In genomic region chr19:6718741-6719539, GRCh38 we compare ENCODE assay signal across 9 cellular contexts. TPM values are rescaled to one million over a fixed set of nuclear protein-coding genes. Genes with fewer than 3 reads are reported as not detected.
DNase-seq lines count a peak whose midpoint lies in the region; ATAC-seq and TF ChIP-seq lines count a peak whose summit lies in the region.
"Had no signal": no experiment of that assay in that cellular context is flagged by ENCODE, and none has a peak within 500 bp of the region (broad histone marks: within the 10 kb centered on the region; RNA-seq: fewer than 3 reads in every experiment).

No MANE protein-coding gene starts in this region.

- H3K4me3 ChIP-seq in breast epithelium (peak overlapping the region; percentile 34 to 51 (median 35)), mucosa of descending colon (no peak overlapping the region)
- H3K4me3 ChIP-seq: thoracic aorta had no signal

- TF ChIP-seq CTCF in breast epithelium (IDR thresholded peaks at IDR 0.05) (no peak), mucosa of descending colon (IDR thresholded peaks at IDR 0.05) (no peak)

- ATAC-seq in mucosa of descending colon (peak; percentile 44), HG03097 (IDR thresholded peaks at IDR 0.05; ENCODE audit: low FRiP score, unreplicated experiment) (no peak), HG03135 (IDR thresholded peaks at IDR 0.05; ENCODE audit: unreplicated experiment) (no peak), HG02798 (IDR thresholded peaks at IDR 0.05; ENCODE audit: poor library complexity, unreplicated experiment) (no peak), GM21423 (IDR thresholded peaks at IDR 0.05; ENCODE audit: unreplicated experiment) (no peak)

- no peak for TF ChIP-seq POLR2A in breast epithelium (IDR thresholded peaks at IDR 0.05)

- H3K9me3 ChIP-seq in breast epithelium = no peaks in the 10 kb centered on the region
- no peaks in the 10 kb centered on the region for H3K9me3 ChIP-seq in mucosa of descending colon
- H3K9me3 ChIP-seq: thoracic aorta had no signal

- intact Hi-C loops in breast epithelium (cut with DNase I; ENCODE audit: low total_unique reads) = no loop called here
- intact Hi-C loops in mucosa of descending colon (cut with DNase I, micrococcal nuclease) = no loop called here

- DNase-seq in CMK (ENCODE audit: low read depth) = peak; percentile 75
- DNase-seq in M059J (ENCODE audit: low read depth) = peak; percentile 41
- no peak for DNase-seq in breast epithelium (ENCODE audit: low spot score in 2 of 2)
- DNase-seq in mucosa of descending colon = peak in 1 of 3 donors; percentile 66

- no peaks in the 10 kb centered on the region for H3K4me1 ChIP-seq in breast epithelium
- H3K4me1 ChIP-seq in mucosa of descending colon (ENCODE audit: low read depth) = no peaks in the 10 kb centered on the region

- no peaks in the 10 kb centered on the region for H3K36me3 ChIP-seq in breast epithelium
- no peaks in the 10 kb centered on the region for H3K36me3 ChIP-seq in mucosa of descending colon (ENCODE audit: low read depth)
- H3K36me3 ChIP-seq: thoracic aorta had no signal

- peak overlapping the region in 1 of 2 donors; percentile 56 for H3K27ac ChIP-seq in breast epithelium
- H3K27ac ChIP-seq: thoracic aorta had no signal

- H3K27me3 ChIP-seq in breast epithelium = no peaks in the 10 kb centered on the region

RNA-seq across cellular contexts. Expression of gene C3, which starts 1.5 kb away (rescaled TPM):
- 4.0 and 5.2 TPM in 2 replicates for total RNA-seq in M059J (2014; rRNA removed; shearing (Covaris generic))
- total RNA-seq in breast epithelium (1,000 to 10,000 TPM in 2 of 3 donors, 100 to 1,000 TPM in 1; 856 to 1,298 (median 1,115) TPM), mucosa of descending colon (100 to 1,000 TPM in 2 of 3 donors, 10 to 100 TPM in 1; 42.2 to 473 (median 261) TPM)

RNA-seq across cellular contexts. Expression of gene GPR108, which starts 18.4 kb away (rescaled TPM):
- total RNA-seq in M059J (2014; rRNA removed; shearing (Covaris generic)) = 45.9 and 54.7 TPM in 2 replicates
- total RNA-seq in breast epithelium (10 to 100 TPM; 62.9 to 98.1 (median 78.0) TPM), mucosa of descending colon (100 to 1,000 TPM in 1 of 3 donors, 10 to 100 TPM in 2; 74.8 to 115 (median 89.2) TPM)

RNA-seq across cellular contexts. Expression of gene TRIP10, which starts 20.5 kb away (rescaled TPM):
- 21.5 and 34.3 TPM in 2 replicates for total RNA-seq in M059J (2014; rRNA removed; shearing (Covaris generic))
- 10 to 100 TPM; 56.9 to 98.1 (median 87.5) TPM for total RNA-seq in breast epithelium
- total RNA-seq in mucosa of descending colon = 100 to 1,000 TPM in 1 of 3 donors, 10 to 100 TPM in 2; 72.8 to 121 (median 79.5) TPM

RNA-seq across cellular contexts. Expression of gene SH2D3A, which starts 48.3 kb away (rescaled TPM):
- not detected in 2 replicates for total RNA-seq in M059J (2014; rRNA removed; shearing (Covaris generic))
- total RNA-seq in breast epithelium (10 to 100 TPM in 2 of 3 donors, under 1 TPM in 1; 0.96 to 38.2 (median 18.4) TPM), mucosa of descending colon (10 to 100 TPM; 26.4 to 80.5 (median 40.5) TPM)

RNA-seq across cellular contexts. Expression of gene TNFSF14, which starts 49.0 kb away (rescaled TPM):
- not detected in 2 replicates for total RNA-seq in M059J (2014; rRNA removed; shearing (Covaris generic))
- 1 to 10 TPM in 2 of 3 donors, under 1 TPM in 1; 0.96 to 8.3 (median 2.9) TPM for total RNA-seq in breast epithelium
- 1 to 10 TPM; 1.3 to 1.9 (median 1.6) TPM for total RNA-seq in mucosa of descending colon

Comparison
In these comparisons a context has a peak if more than half of its experiments do, and no peak if none do; other contexts are left out.
1. DNase-seq: peak in CMK (single experiment) and M059J (single experiment); none in breast epithelium (0 of 2).